ENCODE assay signal across 20 cellular contexts in the genomic region with DNA sequence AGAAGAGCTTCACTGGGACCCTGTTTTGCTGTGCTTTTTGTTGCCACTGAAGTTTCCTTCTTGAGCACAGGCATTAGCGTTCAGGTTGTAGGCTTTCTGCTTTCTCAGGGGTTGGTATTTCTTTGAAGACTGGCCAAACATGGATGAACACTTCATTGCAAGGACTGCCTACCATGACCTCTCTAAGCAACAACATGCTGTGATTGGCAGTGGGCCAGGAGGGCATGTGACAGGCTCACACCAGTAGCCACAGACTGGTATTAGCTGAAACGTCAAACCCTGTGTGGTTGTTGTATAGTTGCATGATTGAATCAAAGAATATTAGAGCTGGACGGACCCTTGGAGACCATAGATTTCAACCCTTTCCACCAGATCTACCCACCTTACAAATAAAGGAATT. TPM values are rescaled to one million over a fixed set of nuclear protein-coding genes. Genes with fewer than 3 reads are reported as not detected.
DNase-seq lines count a peak whose midpoint lies in the region; ATAC-seq and TF ChIP-seq lines count a peak whose summit lies in the region.
"Had no signal": no experiment of that assay in that cellular context is flagged by ENCODE, and none has a peak within 500 bp of the region (broad histone marks: within the 10 kb centered on the region; RNA-seq: fewer than 3 reads in every experiment).

No MANE protein-coding gene starts in this region.

- intact Hi-C loops in body of pancreas (cut with DNase I), result no loop called here
- intact Hi-C loops in activated naive CD4-positive, alpha-beta T cell treated with anti-CD3 and anti-CD28 coated beads for 36 hours (cut with micrococcal nuclease), result no loop called here

- no peak for TF ChIP-seq POLR2A in body of pancreas (IDR thresholded peaks at IDR 0.05)

- no peak overlapping the region for H3K4me3 Mint-ChIP-seq in activated naive CD4-positive, alpha-beta T cell treated with anti-CD3 and anti-CD28 coated beads for 36 hours
- H3K4me3 Mint-ChIP-seq: activated naive CD8-positive, alpha-beta T cell treated with anti-CD3 and anti-CD28 coated beads, Interleukin-2, amount 10 ng/mL, durations not matched to agents 7 days and 5 days; effector memory CD8-positive, alpha-beta T cell; naive thymus-derived CD4-positive, alpha-beta T cell; stimulated activated memory B cell treated with anti-CD40 and anti-IgM and Interleukin-4, amounts not matched to agents 10 μg/mL and 1 μg/mL and 100 μg/mL, for 72 hours had no signal

- no peaks in the 10 kb centered on the region for H3K27me3 Mint-ChIP-seq in activated naive CD4-positive, alpha-beta T cell treated with anti-CD3 and anti-CD28 coated beads for 36 hours (ENCODE audit: low read depth)
- H3K27me3 Mint-ChIP-seq: activated naive CD8-positive, alpha-beta T cell treated with anti-CD3 and anti-CD28 coated beads, Interleukin-2, amount 10 ng/mL, durations not matched to agents 7 days and 5 days; effector memory CD8-positive, alpha-beta T cell; naive thymus-derived CD4-positive, alpha-beta T cell; stimulated activated memory B cell treated with anti-CD40 and anti-IgM and Interleukin-4, amounts not matched to agents 10 μg/mL and 1 μg/mL and 100 μg/mL, for 72 hours had no signal

- peak overlapping the region in 1 of 2 experiments; percentile 67 for H2BK12ac ChIP-seq in mesenchymal stem cell (ENCODE audit: low read length in 2 of 2)

- DNase-seq in DMS 273 (lab: John Stamatoyannopoulos, UW; ENCODE audit: unreplicated experiment) (peak; percentile 30), DMS 273 treated with DMSO at 0.1 percent for 48 hours (lab: John Stamatoyannopoulos, UW) (no peak), Daoy (ENCODE audit: low read depth) (peak; percentile 27), body of pancreas (peak; percentile 41 to 76 (median 54)), mesenchymal stem cell (no peak), KG1 (lab: John Stamatoyannopoulos, UW) (no peak)
- DNase-seq in activated naive CD4-positive, alpha-beta T cell treated with anti-CD3 and anti-CD28 coated beads for 36 hours, result no peak
- DNase-seq: activated CD4-positive, alpha-beta T cell treated with anti-CD3 and anti-CD28 coated beads, Interleukin-2, amount 50 U/mL, for 1 hour; activated naive CD8-positive, alpha-beta T cell treated with anti-CD3 and anti-CD28 coated beads, Interleukin-2, amount 10 ng/mL, durations not matched to agents 7 days and 5 days; central memory CD4-positive, alpha-beta T cell; effector memory CD8-positive, alpha-beta T cell; naive thymus-derived CD4-positive, alpha-beta T cell; spleen; T1000; transverse colon had no signal

- H3K36me3 Mint-ChIP-seq in activated naive CD4-positive, alpha-beta T cell treated with anti-CD3 and anti-CD28 coated beads for 36 hours (ENCODE audit: low read depth), result no peaks in the 10 kb centered on the region

- no peaks in the 10 kb centered on the region for H3K79me1 ChIP-seq in mesenchymal stem cell (replicated peaks; ENCODE audit: low read length, poor library complexity, severe bottlenecking)

- H3K23ac ChIP-seq in mesenchymal stem cell (ENCODE audit: low read length in 2 of 2), result no peak overlapping the region

- no peaks in the 10 kb centered on the region for H3K9me3 Mint-ChIP-seq in activated naive CD4-positive, alpha-beta T cell treated with anti-CD3 and anti-CD28 coated beads for 36 hours
- H3K9me3 Mint-ChIP-seq: activated naive CD8-positive, alpha-beta T cell treated with anti-CD3 and anti-CD28 coated beads, Interleukin-2, amount 10 ng/mL, durations not matched to agents 7 days and 5 days; effector memory CD8-positive, alpha-beta T cell; naive thymus-derived CD4-positive, alpha-beta T cell; stimulated activated memory B cell treated with anti-CD40 and anti-IgM and Interleukin-4, amounts not matched to agents 10 μg/mL and 1 μg/mL and 100 μg/mL, for 72 hours had no signal

- H2BK120ac ChIP-seq in mesenchymal stem cell (ENCODE audit: low read depth, low read length), result no peak overlapping the region

- H3K4me1 Mint-ChIP-seq in activated naive CD4-positive, alpha-beta T cell treated with anti-CD3 and anti-CD28 coated beads for 36 hours (ENCODE audit: low read depth), result peaks cover 12% of the 10 kb centered on the region

- H3K36me3 ChIP-seq in body of pancreas (replicated peaks in 1 of 2; ENCODE audit: insufficient read depth in 1 of 2, low read depth in 2 of 2), result no peaks in the 10 kb centered on the region
- H3K36me3 ChIP-seq in mesenchymal stem cell (ENCODE audit: control insufficient read depth in 1 of 2, insufficient read depth in 2 of 2, low read depth in 1 of 2, low read length in 2 of 2), result no peaks in the 10 kb centered on the region
- H3K36me3 ChIP-seq: BLaER1 treated with 17β-estradiol and CSF1 and Interleukin-3, amounts not matched to agents 10 nM and 100 nM; prostate gland; transverse colon had no signal

- H3K27ac ChIP-seq in body of pancreas (no peak overlapping the region), mesenchymal stem cell (ENCODE audit: low read length, poor library complexity, severe bottlenecking) (no peak overlapping the region)
- H3K27ac ChIP-seq: 22Rv1; BLaER1 treated with 17β-estradiol and CSF1 and Interleukin-3, amounts not matched to agents 10 nM and 100 nM; spleen; transverse colon had no signal

- H3K4me2 ChIP-seq in mesenchymal stem cell (ENCODE audit: low read length, poor library complexity, severe bottlenecking), result no peak overlapping the region
- H3K4me2 ChIP-seq: BLaER1 treated with 17β-estradiol and CSF1 and Interleukin-3, amounts not matched to agents 10 nM and 100 nM had no signal

- H2AK5ac ChIP-seq in mesenchymal stem cell (ENCODE audit: low read length, severe bottlenecking), result no peak overlapping the region

- H3K4me3 ChIP-seq in body of pancreas, result no peak overlapping the region
- H3K4me3 ChIP-seq in mesenchymal stem cell (ENCODE audit: insufficient read depth in 1 of 2, low read depth in 1 of 2, low read length in 2 of 2), result no peak overlapping the region
- H3K4me3 ChIP-seq: BLaER1 treated with 17β-estradiol and CSF1 and Interleukin-3, amounts not matched to agents 10 nM and 100 nM; prostate gland; spleen; transverse colon had no signal

- H3K9me3 ChIP-seq in body of pancreas, result no peaks in the 10 kb centered on the region
- H3K9me3 ChIP-seq in mesenchymal stem cell (ENCODE audit: control insufficient read depth, low read length), result no peaks in the 10 kb centered on the region
- H3K9me3 ChIP-seq: BLaER1 treated with 17β-estradiol and CSF1 and Interleukin-3, amounts not matched to agents 10 nM and 100 nM; prostate gland; spleen; transverse colon had no signal

- TF ChIP-seq CTCF in body of pancreas (IDR thresholded peaks at IDR 0.05), result no peak

- peak; percentile 35 for ATAC-seq in body of pancreas
- ATAC-seq in HG02852 (IDR thresholded peaks at IDR 0.05; ENCODE audit: unreplicated experiment), result no peak
- ATAC-seq: effector memory CD8-positive, alpha-beta T cell; naive thymus-derived CD4-positive, alpha-beta T cell; stimulated activated memory B cell treated with anti-CD40 and anti-IgM and Interleukin-4, amounts not matched to agents 10 μg/mL and 1 μg/mL and 100 μg/mL, for 72 hours had no signal

- no peak overlapping the region for H3K14ac ChIP-seq in mesenchymal stem cell (ENCODE audit: low read length in 2 of 2)

- no peak overlapping the region for H3K9ac ChIP-seq in mesenchymal stem cell (ENCODE audit: low read length)
- H3K9ac ChIP-seq: BLaER1 treated with 17β-estradiol and CSF1 and Interleukin-3, amounts not matched to agents 10 nM and 100 nM had no signal

- H3K4ac ChIP-seq in mesenchymal stem cell (ENCODE audit: low read depth in 1 of 2, low read length in 2 of 2), result no peak overlapping the region

- H3K27ac Mint-ChIP-seq in activated naive CD4-positive, alpha-beta T cell treated with anti-CD3 and anti-CD28 coated beads for 36 hours, result no peak overlapping the region
- H3K27ac Mint-ChIP-seq: activated naive CD8-positive, alpha-beta T cell treated with anti-CD3 and anti-CD28 coated beads, Interleukin-2, amount 10 ng/mL, durations not matched to agents 7 days and 5 days; naive thymus-derived CD4-positive, alpha-beta T cell; stimulated activated memory B cell treated with anti-CD40 and anti-IgM and Interleukin-4, amounts not matched to agents 10 μg/mL and 1 μg/mL and 100 μg/mL, for 72 hours had no signal

- no peak overlapping the region for H3K18ac ChIP-seq in mesenchymal stem cell (ENCODE audit: low read depth in 1 of 2, low read length in 2 of 2)

- H3K4me1 ChIP-seq in body of pancreas (no peaks in the 10 kb centered on the region), mesenchymal stem cell (ENCODE audit: control insufficient read depth, insufficient read depth, low read depth, low read length) (peaks cover 2% of the 10 kb centered on the region)
- H3K4me1 ChIP-seq: BLaER1 treated with 17β-estradiol and CSF1 and Interleukin-3, amounts not matched to agents 10 nM and 100 nM; prostate gland; spleen; transverse colon had no signal

- CTCF ChIA-PET in activated naive CD4-positive, alpha-beta T cell treated with anti-CD3 and anti-CD28 coated beads for 36 hours (lab: Charles Lee), result interaction anchor here (0.6 to 2.5 kb wide), 4 partner anchors 11 to 42 kb away, joined by 3 to 7 read pairs (median 4); no protein-coding TSS in a partner anchor

- H4K8ac ChIP-seq in mesenchymal stem cell (ENCODE audit: low read length), result peak overlapping the region; percentile 5

- WGBS in body of pancreas, 2 donors, result 54 to 73% methylated on average over 2 to 3 of the region's 3 CpGs
- 90% methylated on average over 1 of the region's 3 CpGs for WGBS in mesenchymal stem cell

- no peak overlapping the region for H2BK15ac ChIP-seq in mesenchymal stem cell (ENCODE audit: low read depth, poor library complexity, severe bottlenecking)

- H3K27me3 ChIP-seq in body of pancreas (no peaks in the 10 kb centered on the region), mesenchymal stem cell (ENCODE audit: control insufficient read depth in 1 of 2, insufficient read depth in 1 of 2, low read length in 2 of 2) (no peaks in the 10 kb centered on the region)
- H3K27me3 ChIP-seq: BLaER1 treated with 17β-estradiol and CSF1 and Interleukin-3, amounts not matched to agents 10 nM and 100 nM; spleen; transverse colon had no signal

- no peak overlapping the region for H4K91ac ChIP-seq in mesenchymal stem cell (ENCODE audit: low read length)

- H2AFZ ChIP-seq in mesenchymal stem cell (ENCODE audit: low read depth, low read length), result no peak overlapping the region

- no peak overlapping the region for H2BK5ac ChIP-seq in mesenchymal stem cell (ENCODE audit: low read depth, low read length, poor library complexity, severe bottlenecking)

RNA-seq across cellular contexts. Expression of a gene that starts 20.0 kb away (rescaled TPM):
- total RNA-seq in Daoy (2014; rRNA removed; shearing (Covaris generic)), result not detected in 2 replicates
- not detected for total RNA-seq in body of pancreas
- not detected for polyA plus RNA-seq in mesenchymal stem cell (2013, experiment 1 of 2)
- not detected for polyA plus RNA-seq in mesenchymal stem cell (2013, experiment 2 of 2)
- not detected for total RNA-seq in activated naive CD4-positive, alpha-beta T cell treated with anti-CD3 and anti-CD28 coated beads for 36 hours
- total RNA-seq: activated naive CD8-positive, alpha-beta T cell treated with anti-CD3 and anti-CD28 coated beads, Interleukin-2, amount 10 ng/mL, durations not matched to agents 7 days and 5 days; naive thymus-derived CD4-positive, alpha-beta T cell; prostate gland; spleen; transverse colon had no signal
- polyA plus RNA-seq: spleen had no signal

RNA-seq across cellular contexts. Expression of a gene that starts 37.8 kb away (rescaled TPM):
- 11.7 and 13.3 TPM in 2 replicates for total RNA-seq in Daoy (2014; rRNA removed; shearing (Covaris generic))
- 10 to 100 TPM; 11.2 to 11.9 TPM for total RNA-seq in body of pancreas
- 28.3 TPM for polyA plus RNA-seq in mesenchymal stem cell (2013, experiment 1 of 2)
- 29.1 TPM for polyA plus RNA-seq in mesenchymal stem cell (2013, experiment 2 of 2)
- total RNA-seq in activated naive CD4-positive, alpha-beta T cell treated with anti-CD3 and anti-CD28 coated beads for 36 hours, result 10 to 100 TPM; 23.5 to 27.1 TPM

Comparison
In these comparisons a context has a peak if more than half of its experiments do, and no peak if none do; other contexts are left out.
1. DNase-seq: peak in DMS 273 (single experiment), Daoy (single experiment) and body of pancreas (4 of 4); none in DMS 273 treated with DMSO at 0.1 percent for 48 hours (single experiment), mesenchymal stem cell (single experiment), KG1 (single experiment) and activated naive CD4-positive, alpha-beta T cell treated with anti-CD3 and anti-CD28 coated beads for 36 hours (single experiment).